ENCODE assay signal across 1 cellular context in genomic region chr5:111530298-111530740, GRCh38.
TF ChIP-seq lines count a peak whose summit lies in the region.

No MANE protein-coding gene starts in this region.

TF ChIP-seq in K562, 482 proteins besides CTCF, POLR2A, EP300 and RAD21 (continued from another document and continues in another):
- no peak for TF ChIP-seq CTCFL (IDR thresholded peaks at IDR 0.05; ENCODE audit: borderline replicate concordance, insufficient read depth, low read depth, low read length, poor library complexity, severe bottlenecking)
- no peak for TF ChIP-seq CAMTA2 (CRISPR knock-in tag; conservative IDR thresholded peaks at IDR 0.05)
- TF ChIP-seq ZNF407 (IDR thresholded peaks at IDR 0.05; ENCODE audit: low read depth) = no peak
- no peak for TF ChIP-seq SNIP1 (IDR thresholded peaks at IDR 0.05; ENCODE audit: low read depth)
- no peak for TF ChIP-seq HOXB6 (CRISPR knock-in tag; IDR thresholded peaks at IDR 0.05; ENCODE audit: borderline replicate concordance)
- TF ChIP-seq ZNF655 (CRISPR knock-in tag; IDR thresholded peaks at IDR 0.05) = no peak
- peak in 1 of 2 experiments; percentile 89; a peak in 2 of 4 replicates for TF ChIP-seq HDAC1 (IDR thresholded peaks at IDR 0.05)
- peak; percentile 78 for TF ChIP-seq SMAD4 (CRISPR knock-in tag; conservative IDR thresholded peaks at IDR 0.05)
- peak in 1 of 2 experiments; percentile 97; a peak in 2 of 3 replicates for TF ChIP-seq CBX3 (IDR thresholded peaks at IDR 0.05; ENCODE audit: borderline replicate concordance in 1 of 2, low read length in 2 of 2)
- TF ChIP-seq THRA (IDR thresholded peaks at IDR 0.05) = no peak
- no peak for TF ChIP-seq DACH1 (IDR thresholded peaks at IDR 0.05; ENCODE audit: partially characterized antibody)
- TF ChIP-seq CREB3 (tag; conservative IDR thresholded peaks at IDR 0.05; ENCODE audit: low read depth) = 0 out of 2 replicates have a peak, but pooled peaks have one; percentile 34
- no peak for TF ChIP-seq HNRNPL (IDR thresholded peaks at IDR 0.05; ENCODE audit: low read depth, low read length)
- no peak for TF ChIP-seq ZNF124 (CRISPR knock-in tag; IDR thresholded peaks at IDR 0.05)
- no peak for TF ChIP-seq FOXJ3 (CRISPR knock-in tag; IDR thresholded peaks at IDR 0.05)
- TF ChIP-seq E4F1 (CRISPR knock-in tag; IDR thresholded peaks at IDR 0.05; ENCODE audit: borderline replicate concordance) = no peak
- TF ChIP-seq DDX20 (tag; IDR thresholded peaks at IDR 0.05; ENCODE audit: low read depth) = no peak
- peak; percentile 91 for TF ChIP-seq HDAC2 (IDR thresholded peaks at IDR 0.05)
- TF ChIP-seq HINFP (tag; conservative IDR thresholded peaks at IDR 0.05; ENCODE audit: low read depth) = no peak
- TF ChIP-seq GTF3C2 (IDR thresholded peaks at IDR 0.05; ENCODE audit: borderline replicate concordance, extremely low read depth, insufficient read length) = no peak
- TF ChIP-seq GABPA (tag; conservative IDR thresholded peaks at IDR 0.05; ENCODE audit: low read depth) = peak; percentile 76
- no peak for TF ChIP-seq ZNF232 (CRISPR knock-in tag; IDR thresholded peaks at IDR 0.05)
- TF ChIP-seq CHD1 (IDR thresholded peaks at IDR 0.05; ENCODE audit: low read length) = no peak
- no peak for TF ChIP-seq RBM22 (IDR thresholded peaks at IDR 0.05; ENCODE audit: low read depth, low read length, poor library complexity, severe bottlenecking)
- TF ChIP-seq BCOR (IDR thresholded peaks at IDR 0.05) = 0 out of 2 replicates have a peak, but pooled peaks have one; percentile 36
- TF ChIP-seq NR2C1 (IDR thresholded peaks at IDR 0.05) = peak; percentile 24; the same call in 1 of the 2 replicates
- TF ChIP-seq NR2C1 (tag; IDR thresholded peaks at IDR 0.05) = 0 out of 2 replicates have a peak, but pooled peaks have one; percentile 18
- no peak for TF ChIP-seq ZNF511 (CRISPR knock-in tag; IDR thresholded peaks at IDR 0.05)
- no peak for TF ChIP-seq ATF4 (CRISPR knock-in tag; IDR thresholded peaks at IDR 0.05)
- peak; percentile 58; the same call in 1 of the 2 replicates for TF ChIP-seq BACH1 (tag; IDR thresholded peaks at IDR 0.05)
- no peak for TF ChIP-seq ZC3H8 (IDR thresholded peaks at IDR 0.05)
